15 cellular contexts compared by ENCODE assay signal in genomic region chrX:133865761-133866470, GRCh38.
A peak's percentile ranks its signal among the peaks of the same experiment; 100 is the strongest.
DNase-seq lines count a peak whose midpoint lies in the region; ATAC-seq, FAIRE-seq and TF ChIP-seq lines count a peak whose summit lies in the region.
"Had no signal": no experiment of that assay in that cellular context is flagged by ENCODE, and none has a peak within 500 bp of the region (broad histone marks: within the 10 kb centered on the region; RNA-seq: fewer than 3 reads in every experiment).

No MANE protein-coding gene starts in this region.

- no peak for TF ChIP-seq EP300 in HepG2 (IDR thresholded peaks at IDR 0.05; ENCODE audit: low read depth in 2 of 2, low read length in 2 of 2)
- no peak for TF ChIP-seq EP300 in HepG2 (CRISPR knock-in tag; IDR thresholded peaks at IDR 0.05; ENCODE audit: borderline replicate concordance)
- TF ChIP-seq EP300 in H1 (IDR thresholded peaks at IDR 0.05; ENCODE audit: borderline replicate concordance in 1 of 2, low read depth in 2 of 2, low read length in 2 of 2) = no peak

- H3K36me3 ChIP-seq in HepG2 (replicated peaks in 1 of 2; ENCODE audit: control insufficient read depth in 1 of 2, insufficient read depth in 2 of 2, low read length in 2 of 2) = peaks cover 3 to 38% of the 10 kb centered on the region in 2 experiments
- no peaks in the 10 kb centered on the region for H3K36me3 ChIP-seq in right lobe of liver
- H3K36me3 ChIP-seq in HAP-1 (replicated peaks) = no peaks in the 10 kb centered on the region; the same call in 1 of the 2 replicates
- no peaks in the 10 kb centered on the region; a peak in 1 of 8 replicates for H3K36me3 ChIP-seq in H1 (ENCODE audit: control insufficient read depth in 2 of 4, insufficient read depth in 4 of 4, low read length in 3 of 4)
- no peaks in the 10 kb centered on the region for H3K36me3 ChIP-seq in ascending aorta
- H3K36me3 ChIP-seq: BLaER1 treated with 17β-estradiol and CSF1 and Interleukin-3, amounts not matched to agents 10 nM and 100 nM had no signal

- TF ChIP-seq CTCF in HepG2 (CRISPR knock-in tag; IDR thresholded peaks at IDR 0.05) (no peak), right lobe of liver (IDR thresholded peaks at IDR 0.05) (no peak), H1 (IDR thresholded peaks at IDR 0.05; ENCODE audit: control extremely low read depth in 1 of 3, insufficient read depth in 1 of 3, low read depth in 1 of 3, low read length in 3 of 3) (no peak), ascending aorta (IDR thresholded peaks at IDR 0.05) (no peak), GM10248 (IDR thresholded peaks at IDR 0.05; ENCODE audit: control extremely low read depth, extremely low read depth, low read depth, missing control alignments) (no peak)

- no peak for DNase-seq in HepG2 (ENCODE audit: low spot score)
- DNase-seq in right lobe of liver = no peak
- DNase-seq in HAP-1 (ENCODE audit: low spot score in 2 of 2) = peak; percentile 82 to 99
- no peak for DNase-seq in H1 (ENCODE audit: low read depth in 1 of 2, low spot score in 2 of 2)
- no peak for DNase-seq in stimulated activated naive CD8-positive, alpha-beta T cell treated with anti-CD3 and anti-CD28 coated beads, Interleukin-15, Interleukin-2, amounts not matched to agents 100 U/mL and 50 U/mL, for 24 hours
- DNase-seq in ascending aorta (ENCODE audit: low spot score in 2 of 2) = no peak
- no peak for DNase-seq in GM10248 (ENCODE audit: extremely low spot score)
- DNase-seq: 8988T; ACHN; CD4-positive, CD25-positive, alpha-beta regulatory T cell; DMS53 had no signal

- WGBS in HepG2 (ENCODE audit: low lambda C conversion rate) = 86% methylated on average over 3 of the region's 3 CpGs
- WGBS in right lobe of liver (ENCODE audit: insufficient coverage, low coverage, low lambda C conversion rate, missing lambda C conversion rate) = 50% methylated on average over 3 of the region's 3 CpGs
- WGBS in H1 (ENCODE audit: extremely low coverage in 1 of 2, insufficient coverage in 1 of 2, insufficient read length in 1 of 2, insufficient replicate concordance in 2 of 2, low coverage in 1 of 2, low lambda C conversion rate in 2 of 2, missing lambda C conversion rate in 1 of 2), 2 experiments = 37% methylated on average over 3 of the region's 3 CpGs; no CpG with 5 or more reads in 1 of the 2 experiments

- FAIRE-seq in HepG2 (lab: Jason Lieb, UNC) (no peak), H1 (lab: Jason Lieb, UNC) (peak; percentile 42)
- FAIRE-seq: GM12891, H54 had no signal

- intact Hi-C loops in HepG2 (cut with micrococcal nuclease; ENCODE audit: unreplicated experiment) (no loop called here), right lobe of liver (cut with DNase I) (no loop called here), ascending aorta (cut with DNase I) (no loop called here)

- no peak overlapping the region for H3K18ac ChIP-seq in H1 (ENCODE audit: extremely low read depth, low read length)

- no peak overlapping the region for H3K9ac ChIP-seq in HepG2 (ENCODE audit: insufficient read depth, low read depth, low read length)
- no peak overlapping the region for H3K9ac ChIP-seq in H1 (replicated peaks in 1 of 4; ENCODE audit: extremely low read depth in 1 of 4, low read depth in 3 of 4, low read length in 3 of 4)
- H3K9ac ChIP-seq: BLaER1 treated with 17β-estradiol and CSF1 and Interleukin-3, amounts not matched to agents 10 nM and 100 nM had no signal

- H3K27ac ChIP-seq in HepG2 (ENCODE audit: extremely low read length, insufficient read depth, low read length) (no peak overlapping the region), right lobe of liver (no peak overlapping the region), H1 (ENCODE audit: low read depth, low read length) (no peak overlapping the region), ascending aorta (no peak overlapping the region)
- H3K27ac ChIP-seq: BLaER1 treated with 17β-estradiol and CSF1 and Interleukin-3, amounts not matched to agents 10 nM and 100 nM had no signal

- H4K91ac ChIP-seq in H1 (replicated peaks; ENCODE audit: insufficient read length, low read length) = no peak overlapping the region

- H3K4me1 ChIP-seq in HepG2 (ENCODE audit: insufficient read depth, low read length) = peaks cover 11% of the 10 kb centered on the region; the same call in 1 of the 2 replicates
- no peaks in the 10 kb centered on the region for H3K4me1 ChIP-seq in right lobe of liver
- peaks cover 22% of the 10 kb centered on the region for H3K4me1 ChIP-seq in HAP-1
- H3K4me1 ChIP-seq in H1 (replicated peaks in 1 of 4; ENCODE audit: control insufficient read depth in 3 of 4, insufficient read depth in 4 of 4, low read length in 3 of 4) = peaks cover 0 to 3% (median under 1%) of the 10 kb centered on the region in 4 experiments; a peak in 2 of 7 replicates
- H3K4me1 ChIP-seq in ascending aorta = no peaks in the 10 kb centered on the region
- H3K4me1 ChIP-seq: BLaER1 treated with 17β-estradiol and CSF1 and Interleukin-3, amounts not matched to agents 10 nM and 100 nM had no signal

- H2BK20ac ChIP-seq in H1 (ENCODE audit: low read length) = no peak overlapping the region

- no peak overlapping the region for H3K4me3 ChIP-seq in HepG2 (replicated peaks in 1 of 3; ENCODE audit: insufficient read depth in 1 of 3, low read depth in 2 of 3, low read length in 3 of 3)
- no peak overlapping the region for H3K4me3 ChIP-seq in right lobe of liver
- no peak overlapping the region for H3K4me3 ChIP-seq in HAP-1
- H3K4me3 ChIP-seq in H1 (ENCODE audit: extremely low read depth in 1 of 4, insufficient read depth in 2 of 4, low read depth in 3 of 4, low read length in 4 of 4) = peak overlapping the region in 1 of 4 experiments; percentile 15; a peak in 1 of 8 replicates
- H3K4me3 ChIP-seq in ascending aorta = no peak overlapping the region
- H3K4me3 ChIP-seq: BLaER1 treated with 17β-estradiol and CSF1 and Interleukin-3, amounts not matched to agents 10 nM and 100 nM had no signal

- H3K23me2 ChIP-seq in H1 (ENCODE audit: low read depth, low read length) = no peaks in the 10 kb centered on the region

- H2AFZ ChIP-seq in HepG2 (ENCODE audit: low read length) = no peak overlapping the region
- no peak overlapping the region for H2AFZ ChIP-seq in H1 (ENCODE audit: low read length)

- no peak overlapping the region for H2AK5ac ChIP-seq in H1 (ENCODE audit: low read depth, low read length)

- in situ Hi-C loops in HepG2 (cut with HindIII; ENCODE audit: extremely low pct_ligation_motif_present, low pct_unique_long_range_greater_than_20kb) = no loop called here
- in situ Hi-C loops in HAP-1 (cut with MboI; ENCODE audit: low sequenced_read_pairs) = no loop called here

- TF ChIP-seq RAD21 in HepG2 (CRISPR knock-in tag; IDR thresholded peaks at IDR 0.05) (no peak), H1 (IDR thresholded peaks at IDR 0.05 in 1 of 2, conservative IDR thresholded peaks at IDR 0.05 in 1 of 2; ENCODE audit: low read depth in 2 of 2, low read length in 2 of 2) (no peak)

- BruUV-seq in HepG2 (replicated peaks; lab: Mats Ljungman, UMichigan) = no TSS peak

- H3K27me3 ChIP-seq in HepG2 (ENCODE audit: control insufficient read depth in 1 of 2, insufficient read depth in 2 of 2, low read length in 2 of 2) (no peaks in the 10 kb centered on the region), right lobe of liver (peaks cover 0 to 11% of the 10 kb centered on the region in 2 donors), HAP-1 (ENCODE audit: low read depth) (no peaks in the 10 kb centered on the region), H1 (replicated peaks in 1 of 4; ENCODE audit: control insufficient read depth in 3 of 4, extremely low read depth in 1 of 4, insufficient read depth in 3 of 4, low read length in 3 of 4) (no peaks in the 10 kb centered on the region), ascending aorta (no peaks in the 10 kb centered on the region)

- no peak overlapping the region for H3K4ac ChIP-seq in H1 (replicated peaks; ENCODE audit: insufficient read length, low read depth, low read length)

- no peak overlapping the region for H2BK5ac ChIP-seq in H1 (ENCODE audit: low read depth, low read length)

- CTCF ChIA-PET in HepG2 (lab: Yijun Ruan, JAX; ENCODE audit: low intra/inter-chr PET ratio, low total read pairs) (no interaction called here), H1 (lab: Charles Lee; ENCODE audit: partially characterized antibody) (interaction anchor here (0.6 to 1.1 kb wide), 3 partner anchors 9 to 38 kb away, joined by 3 to 6 read pairs (median 6); no protein-coding TSS in a partner anchor), GM10248 (lab: Yijun Ruan, JAX) (no interaction called here)

- H4K5ac ChIP-seq in H1 (ENCODE audit: insufficient read length, low read depth, low read length) = no peak overlapping the region

- peaks cover 86% of the 10 kb centered on the region for H4K20me1 ChIP-seq in HepG2 (ENCODE audit: insufficient read depth, low read length)
- H4K20me1 ChIP-seq in H1 (replicated peaks in 1 of 2; ENCODE audit: control insufficient read depth in 1 of 2, insufficient read depth in 2 of 2, low read length in 2 of 2) = no peaks in the 10 kb centered on the region
- H4K20me1 ChIP-seq: BLaER1 treated with 17β-estradiol and CSF1 and Interleukin-3, amounts not matched to agents 10 nM and 100 nM had no signal

- no peak overlapping the region for H3K56ac ChIP-seq in H1 (replicated peaks; ENCODE audit: insufficient read length, low read depth, low read length)

- TF ChIP-seq POLR2A in HepG2 (IDR thresholded peaks at IDR 0.05; ENCODE audit: insufficient read depth in 1 of 2, low read depth in 2 of 2, low read length in 2 of 2) (no peak), right lobe of liver (IDR thresholded peaks at IDR 0.05) (no peak), H1 (IDR thresholded peaks at IDR 0.05; ENCODE audit: control extremely low read depth in 1 of 2, low read depth in 2 of 2, low read length in 2 of 2) (no peak)

- H3K79me1 ChIP-seq in H1 (ENCODE audit: low read depth, low read length) = no peaks in the 10 kb centered on the region

- H2BK120ac ChIP-seq in H1 (replicated peaks; ENCODE audit: low read depth, low read length) = no peak overlapping the region

- peaks cover 60% of the 10 kb centered on the region for H3K79me2 ChIP-seq in HepG2 (ENCODE audit: insufficient read depth, low read length)
- H3K79me2 ChIP-seq in H1 (ENCODE audit: control insufficient read depth in 1 of 2, insufficient read depth in 2 of 2, low read length in 2 of 2) = no peaks in the 10 kb centered on the region

- H4K8ac ChIP-seq in H1 (ENCODE audit: extremely low read depth, insufficient read depth, low read length) = no peak overlapping the region

- ATAC-seq in HepG2 (no peak), right lobe of liver (no peak), GM18511 (IDR thresholded peaks at IDR 0.05; ENCODE audit: unreplicated experiment) (no peak)
- ATAC-seq in stimulated activated naive CD8-positive, alpha-beta T cell treated with anti-CD3 and anti-CD28 coated beads, Interleukin-15, Interleukin-2, amounts not matched to agents 100 U/mL and 50 U/mL, for 24 hours = no peak

- H3K9me3 ChIP-seq in HepG2 (ENCODE audit: low read length) (no peaks in the 10 kb centered on the region), right lobe of liver (no peaks in the 10 kb centered on the region), HAP-1 (no peaks in the 10 kb centered on the region), H1 (ENCODE audit: insufficient read depth in 2 of 2, low read depth in 1 of 2, low read length in 1 of 2) (no peaks in the 10 kb centered on the region), ascending aorta (no peaks in the 10 kb centered on the region)

- no peak overlapping the region for H2BK12ac ChIP-seq in H1 (ENCODE audit: low read depth, low read length)

- POLR2A ChIA-PET in HepG2 (lab: Yijun Ruan, JAX) (no interaction called here), H1 (lab: Charles Lee; ENCODE audit: partially characterized antibody) (interaction anchor here (0.6 kb wide), 1 partner anchor 329 kb away, joined by 4 read pairs; no protein-coding TSS in a partner anchor), GM10248 (lab: Yijun Ruan, JAX) (no interaction called here)

- H3K23ac ChIP-seq in H1 (ENCODE audit: insufficient read length) = no peak overlapping the region

- no peak overlapping the region for H3K14ac ChIP-seq in H1 (ENCODE audit: insufficient read length)

- H3K4me2 ChIP-seq in HepG2 (ENCODE audit: low read depth, low read length) = no peak overlapping the region
- peak overlapping the region in 1 of 2 experiments; percentile 20; a peak in 1 of 4 replicates for H3K4me2 ChIP-seq in H1 (ENCODE audit: insufficient read depth in 1 of 2, low read depth in 2 of 2, low read length in 2 of 2)
- H3K4me2 ChIP-seq: BLaER1 treated with 17β-estradiol and CSF1 and Interleukin-3, amounts not matched to agents 10 nM and 100 nM had no signal

- H2BK15ac ChIP-seq in H1 (ENCODE audit: low read length) = no peak overlapping the region

Comparison
In these comparisons a context has a peak if more than half of its experiments do, and no peak if none do; other contexts are left out.
1. DNase-seq: peak in HAP-1 (2 of 2); none in HepG2 (single experiment), right lobe of liver (0 of 3), H1 (0 of 2), stimulated activated naive CD8-positive, alpha-beta T cell treated with anti-CD3 and anti-CD28 coated beads, Interleukin-15, Interleukin-2, amounts not matched to agents 100 U/mL and 50 U/mL, for 24 hours (single experiment), ascending aorta (0 of 2) and GM10248 (single experiment).